1 cellular context compared by ENCODE assay signal in the genomic region with DNA sequence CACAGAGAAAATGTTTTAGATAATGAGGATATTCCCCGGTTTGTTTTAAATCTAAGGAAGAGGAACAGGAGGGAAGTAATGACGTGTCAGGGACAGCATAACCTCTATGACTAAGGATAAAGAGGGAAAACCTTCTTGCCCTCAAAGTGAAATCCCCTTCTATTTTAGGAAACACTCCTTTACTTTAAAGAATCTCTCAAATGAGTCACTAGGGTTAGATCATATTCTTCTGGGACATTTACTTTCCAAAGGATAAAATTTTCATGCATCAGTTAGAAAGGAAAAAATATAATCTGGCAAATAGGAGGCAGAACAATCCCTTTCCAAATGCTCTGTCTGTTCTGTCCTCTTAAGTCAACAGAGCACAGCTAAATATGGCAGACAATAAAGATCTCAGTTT.
TF ChIP-seq lines count a peak whose summit lies in the region.

No MANE protein-coding gene starts in this region.

TF ChIP-seq in HepG2, 621 proteins besides CTCF, POLR2A, EP300 and RAD21:
- TF ChIP-seq ATF1 (CRISPR knock-in tag; IDR thresholded peaks at IDR 0.05) (no peak), ZNF678 (CRISPR knock-in tag; IDR thresholded peaks at IDR 0.05) (no peak), ZSCAN5A (CRISPR knock-in tag; IDR thresholded peaks at IDR 0.05; ENCODE audit: borderline replicate concordance) (no peak), FOSL1 (CRISPR knock-in tag; IDR thresholded peaks at IDR 0.05; ENCODE audit: borderline replicate concordance) (no peak), RFXANK (CRISPR knock-in tag; IDR thresholded peaks at IDR 0.05) (no peak), SKI (IDR thresholded peaks at IDR 0.05; ENCODE audit: partially characterized antibody) (no peak), ASH2L (IDR thresholded peaks at IDR 0.05; ENCODE audit: insufficient read length, low read depth, low read length) (no peak), U2AF2 (IDR thresholded peaks at IDR 0.05; ENCODE audit: low read depth, low read length) (no peak), HNRNPUL1 (IDR thresholded peaks at IDR 0.05; ENCODE audit: low read depth, low read length) (no peak), ZNF792 (CRISPR knock-in tag; IDR thresholded peaks at IDR 0.05) (no peak), ZNF704 (CRISPR knock-in tag; IDR thresholded peaks at IDR 0.05; ENCODE audit: borderline replicate concordance) (no peak), ZNF83 (CRISPR knock-in tag; IDR thresholded peaks at IDR 0.05; ENCODE audit: borderline replicate concordance) (no peak)
- TF ChIP-seq, protein P1, sequence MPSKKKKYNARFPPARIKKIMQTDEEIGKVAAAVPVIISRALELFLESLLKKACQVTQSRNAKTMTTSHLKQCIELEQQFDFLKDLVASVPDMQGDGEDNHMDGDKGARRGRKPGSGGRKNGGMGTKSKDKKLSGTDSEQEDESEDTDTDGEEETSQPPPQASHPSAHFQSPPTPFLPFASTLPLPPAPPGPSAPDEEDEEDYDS (CRISPR knock-in tag; IDR thresholded peaks at IDR 0.05): no peak
- TF ChIP-seq, protein P2, sequence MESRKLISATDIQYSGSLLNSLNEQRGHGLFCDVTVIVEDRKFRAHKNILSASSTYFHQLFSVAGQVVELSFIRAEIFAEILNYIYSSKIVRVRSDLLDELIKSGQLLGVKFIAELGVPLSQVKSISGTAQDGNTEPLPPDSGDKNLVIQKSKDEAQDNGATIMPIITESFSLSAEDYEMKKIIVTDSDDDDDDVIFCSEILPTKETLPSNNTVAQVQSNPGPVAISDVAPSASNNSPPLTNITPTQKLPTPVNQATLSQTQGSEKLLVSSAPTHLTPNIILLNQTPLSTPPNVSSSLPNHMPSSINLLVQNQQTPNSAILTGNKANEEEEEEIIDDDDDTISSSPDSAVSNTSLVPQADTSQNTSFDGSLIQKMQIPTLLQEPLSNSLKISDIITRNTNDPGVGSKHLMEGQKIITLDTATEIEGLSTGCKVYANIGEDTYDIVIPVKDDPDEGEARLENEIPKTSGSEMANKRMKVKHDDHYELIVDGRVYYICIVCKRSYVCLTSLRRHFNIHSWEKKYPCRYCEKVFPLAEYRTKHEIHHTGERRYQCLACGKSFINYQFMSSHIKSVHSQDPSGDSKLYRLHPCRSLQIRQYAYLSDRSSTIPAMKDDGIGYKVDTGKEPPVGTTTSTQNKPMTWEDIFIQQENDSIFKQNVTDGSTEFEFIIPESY (CRISPR knock-in tag; IDR thresholded peaks at IDR 0.05): no peak
